Comparison of ENCODE assay signal across 1 cellular context in the genomic region with DNA sequence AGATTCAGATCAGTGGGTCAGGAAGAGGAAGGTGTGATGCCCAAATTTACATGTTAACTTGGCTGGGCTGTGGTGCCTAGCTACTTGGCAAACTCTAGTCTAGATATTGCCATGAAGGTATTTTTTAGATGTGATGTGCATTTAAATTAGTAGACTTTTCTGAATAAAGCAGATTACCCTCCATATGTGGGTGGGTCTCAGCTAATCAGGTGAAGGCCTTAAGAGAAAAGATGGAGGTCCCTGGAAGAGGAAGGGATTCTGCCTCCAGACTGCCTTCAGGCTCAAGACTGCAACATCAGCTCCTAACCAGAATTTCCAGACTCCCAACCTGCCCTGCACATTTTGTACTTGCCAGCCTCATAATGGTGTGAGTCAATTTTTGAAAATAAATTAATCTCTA.
TF ChIP-seq lines count a peak whose summit lies in the region.

No MANE protein-coding gene starts in this region.

TF ChIP-seq in HEK293, 187 proteins besides CTCF, POLR2A, EP300 and RAD21:
- TF ChIP-seq, protein P1, sequence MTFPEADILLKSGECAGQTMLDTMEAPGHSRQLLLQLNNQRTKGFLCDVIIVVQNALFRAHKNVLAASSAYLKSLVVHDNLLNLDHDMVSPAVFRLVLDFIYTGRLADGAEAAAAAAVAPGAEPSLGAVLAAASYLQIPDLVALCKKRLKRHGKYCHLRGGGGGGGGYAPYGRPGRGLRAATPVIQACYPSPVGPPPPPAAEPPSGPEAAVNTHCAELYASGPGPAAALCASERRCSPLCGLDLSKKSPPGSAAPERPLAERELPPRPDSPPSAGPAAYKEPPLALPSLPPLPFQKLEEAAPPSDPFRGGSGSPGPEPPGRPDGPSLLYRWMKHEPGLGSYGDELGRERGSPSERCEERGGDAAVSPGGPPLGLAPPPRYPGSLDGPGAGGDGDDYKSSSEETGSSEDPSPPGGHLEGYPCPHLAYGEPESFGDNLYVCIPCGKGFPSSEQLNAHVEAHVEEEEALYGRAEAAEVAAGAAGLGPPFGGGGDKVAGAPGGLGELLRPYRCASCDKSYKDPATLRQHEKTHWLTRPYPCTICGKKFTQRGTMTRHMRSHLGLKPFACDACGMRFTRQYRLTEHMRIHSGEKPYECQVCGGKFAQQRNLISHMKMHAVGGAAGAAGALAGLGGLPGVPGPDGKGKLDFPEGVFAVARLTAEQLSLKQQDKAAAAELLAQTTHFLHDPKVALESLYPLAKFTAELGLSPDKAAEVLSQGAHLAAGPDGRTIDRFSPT (tag by site-specific recombination; IDR thresholded peaks at IDR 0.05): no peak
- TF ChIP-seq ZNF10 (tag by site-specific recombination; IDR thresholded peaks at IDR 0.05): peak; percentile 87
TF ChIP-seq in HEK293: peak in this region for 1.
